ENCODE assay signal across 8 cellular contexts in the genomic region with DNA sequence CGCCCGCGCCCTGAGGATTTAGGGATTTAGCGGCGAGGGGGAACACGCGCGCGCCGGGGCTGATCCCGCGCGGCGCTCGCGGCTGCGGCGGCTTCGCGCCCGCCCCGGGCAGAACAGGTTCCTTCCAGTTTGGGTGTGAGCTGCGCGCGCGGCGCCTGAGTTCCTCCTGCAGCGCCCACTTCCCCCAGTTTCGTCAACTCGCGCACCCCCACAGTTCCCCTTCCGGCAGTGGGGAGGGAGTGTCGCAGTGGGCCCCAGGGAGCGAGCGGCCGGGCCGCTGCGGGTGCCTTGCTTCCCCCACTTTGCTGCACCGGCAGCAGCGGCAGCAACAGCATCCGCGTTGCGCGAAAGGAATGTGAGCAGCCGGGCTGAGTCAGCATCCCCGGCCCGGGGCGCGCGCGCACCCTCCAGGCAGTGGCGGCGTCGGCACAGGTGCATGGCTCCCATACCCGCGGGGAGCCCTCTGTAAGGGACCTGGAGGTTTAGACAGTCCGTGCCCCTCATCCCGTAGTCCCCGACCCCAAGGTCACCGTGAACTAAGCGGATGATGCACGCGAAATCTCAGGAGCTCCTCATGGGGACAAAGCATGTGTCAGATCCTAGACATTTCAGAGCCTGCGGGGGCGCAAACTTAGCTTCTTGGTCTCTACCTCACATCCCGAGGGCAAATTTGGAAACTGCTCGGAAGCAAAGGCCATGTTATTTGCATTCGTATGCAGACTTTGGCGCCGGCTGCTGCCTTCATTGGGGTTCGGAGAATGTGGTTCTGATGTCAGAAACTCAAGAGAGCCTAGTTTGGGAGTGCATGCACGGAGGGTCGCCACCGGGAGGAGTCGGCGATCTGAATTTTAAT. TPM values are rescaled to one million over a fixed set of nuclear protein-coding genes. Genes with fewer than 3 reads are reported as not detected.
DNase-seq lines count a peak whose midpoint lies in the region; ATAC-seq and TF ChIP-seq lines count a peak whose summit lies in the region.

No MANE protein-coding gene starts in this region.

- H3K36me3 Mint-ChIP-seq in endodermal cell (ENCODE audit: low read depth): no peaks in the 10 kb centered on the region

- H3K9me3 ChIP-seq in BE2C (no peaks in the 10 kb centered on the region), endodermal cell (ENCODE audit: control insufficient read depth, low read length) (no peaks in the 10 kb centered on the region), mononuclear cell (ENCODE audit: low read depth, low read length) (no peaks in the 10 kb centered on the region)

- WGBS in endodermal cell (ENCODE audit: insufficient coverage in 1 of 2, insufficient read length in 1 of 2), 2 experiments: 0 to 1% methylated on average over 28 to 76 of the region's 76 CpGs

- H3K27ac Mint-ChIP-seq in endodermal cell: no peak overlapping the region

- peak; percentile 93 for TF ChIP-seq POLR2A in GM19099 (IDR thresholded peaks at IDR 0.05; ENCODE audit: extremely low read depth, insufficient read length, low read depth)

- H3K27me3 Mint-ChIP-seq in endodermal cell (ENCODE audit: insufficient read depth): peaks cover 60% of the 10 kb centered on the region

- peaks cover 35% of the 10 kb centered on the region for H3K4me1 Mint-ChIP-seq in endodermal cell

- peak overlapping the region; percentile 57 for H3K4me3 Mint-ChIP-seq in endodermal cell

- H3K4me1 ChIP-seq in BE2C: peaks cover 6% of the 10 kb centered on the region
- H3K4me1 ChIP-seq in endodermal cell (ENCODE audit: control insufficient read depth, insufficient read depth, low read length): no peaks in the 10 kb centered on the region
- peaks cover 86% of the 10 kb centered on the region for H3K4me1 ChIP-seq in mononuclear cell (ENCODE audit: insufficient read depth, low read length)

- no peaks in the 10 kb centered on the region for H3K27me3 ChIP-seq in BE2C
- peaks cover 60% of the 10 kb centered on the region for H3K27me3 ChIP-seq in endodermal cell (ENCODE audit: control insufficient read depth, insufficient read depth, low read length, poor library complexity, severe bottlenecking)
- no peaks in the 10 kb centered on the region for H3K27me3 ChIP-seq in mononuclear cell (ENCODE audit: insufficient read depth, low read length)

- peak; percentile 57 for ATAC-seq in HG03342 (IDR thresholded peaks at IDR 0.05; ENCODE audit: unreplicated experiment)

- TF ChIP-seq CTCF in BE2C (IDR thresholded peaks at IDR 0.05; ENCODE audit: low read depth, low read length) (peak; percentile 18; the same call in 1 of the 2 replicates), endodermal cell (conservative IDR thresholded peaks at IDR 0.05) (peak; percentile 57)

- H3K27ac ChIP-seq in endodermal cell (ENCODE audit: low read depth, low read length): no peak overlapping the region

- H3K4me3 ChIP-seq in BE2C (ENCODE audit: low read depth, low read length): peak overlapping the region; percentile 86
- H3K4me3 ChIP-seq in endodermal cell (ENCODE audit: low read length): peak overlapping the region; percentile 84
- peak overlapping the region; percentile 88 for H3K4me3 ChIP-seq in mononuclear cell (ENCODE audit: low read length)

- DNase-seq in BE2C (peak; percentile 77), NCI-H774 (lab: John Stamatoyannopoulos, UW) (peak; percentile 34), endodermal cell (peak; percentile 92)
- peak; percentile 84 to 88 for DNase-seq in activated CD8-positive, alpha-beta memory T cell treated with anti-CD3 and anti-CD28 coated beads for 4 hours (ENCODE audit: low read depth in 2 of 2)
- peak; percentile 86 to 87 for DNase-seq in stimulated activated CD8-positive, alpha-beta memory T cell treated with anti-CD3 and anti-CD28 coated beads, Interleukin-4, amount 100 ng/mL, for 1 hour (ENCODE audit: low read depth in 2 of 2, low spot score in 1 of 2)

- H3K36me3 ChIP-seq in BE2C (no peaks in the 10 kb centered on the region), endodermal cell (ENCODE audit: control insufficient read depth, insufficient read depth, low read length) (no peaks in the 10 kb centered on the region)

- H3K9ac ChIP-seq in endodermal cell (ENCODE audit: extremely low read depth, low read length, poor library complexity, severe bottlenecking): peak overlapping the region; percentile 78

- no peaks in the 10 kb centered on the region for H3K9me3 Mint-ChIP-seq in endodermal cell

RNA-seq across cellular contexts. Expression of gene ARSG, which starts 0.8 kb away (rescaled TPM):
- 2.5 TPM for polyA plus RNA-seq in BE2C (2012; ENCODE audit: insufficient read depth, insufficient read length, low read depth)
- total RNA-seq in endodermal cell: 10 to 100 TPM in 1 of 2 donors, 1 to 10 TPM in 1; 4.4 to 14.1 TPM
- 6.2 TPM for polyA plus RNA-seq in endodermal cell (2013, experiment 1 of 2)
- 5.0 TPM for polyA plus RNA-seq in endodermal cell (2013, experiment 2 of 2)
- 18.5 TPM for total RNA-seq in mononuclear cell

RNA-seq across cellular contexts. Expression of gene SLC16A6, which starts 1.1 kb away (rescaled TPM):
- 0.86 TPM for polyA plus RNA-seq in BE2C (2012; ENCODE audit: insufficient read depth, insufficient read length, low read depth)
- under 1 TPM; 0.18 to 0.58 TPM for total RNA-seq in endodermal cell
- 0.32 TPM for polyA plus RNA-seq in endodermal cell (2013, experiment 1 of 2)
- 0.37 TPM for polyA plus RNA-seq in endodermal cell (2013, experiment 2 of 2)
- 35.9 TPM for total RNA-seq in mononuclear cell

RNA-seq across cellular contexts. Expression of gene AMZ2, which starts 44.2 kb away (rescaled TPM):
- polyA plus RNA-seq in BE2C (2012; ENCODE audit: insufficient read depth, insufficient read length, low read depth): 64.2 TPM
- total RNA-seq in endodermal cell (10 to 100 TPM; 64.0 to 89.4 TPM), mononuclear cell (58.6 TPM)
- polyA plus RNA-seq in endodermal cell (2013, experiment 1 of 2): 88.9 TPM
- 86.9 TPM for polyA plus RNA-seq in endodermal cell (2013, experiment 2 of 2)

Comparison
In these comparisons a context has a peak if more than half of its experiments do, and no peak if none do; other contexts are left out.
1. DNase-seq: peak in every context shown above with its lines; median percentile 92 in endodermal cell; 86 in stimulated activated CD8-positive, alpha-beta memory T cell treated with anti-CD3 and anti-CD28 coated beads, Interleukin-4, amount 100 ng/mL, for 1 hour; 86 in activated CD8-positive, alpha-beta memory T cell treated with anti-CD3 and anti-CD28 coated beads for 4 hours; 77 in BE2C; 34 in NCI-H774.
2. RNA of gene SLC16A6, which starts 1.1 kb away (total RNA-seq): 35.9 TPM in mononuclear cell (single experiment); 0.18 to 0.58 TPM in endodermal cell; every median in the first group is over 10 times any median in the second.
3. Peak in every context shown above with its lines, with median percentiles within 50 percentile points of each other: H3K4me3 ChIP-seq.